25 cellular contexts compared by ENCODE assay signal in genomic region chr5:42590566-42590965, GRCh38.
DNase-seq lines count a peak whose midpoint lies in the region; ATAC-seq and TF ChIP-seq lines count a peak whose summit lies in the region.
"Had no signal": no experiment of that assay in that cellular context is flagged by ENCODE, and none has a peak within 500 bp of the region (broad histone marks: within the 10 kb centered on the region; RNA-seq: fewer than 3 reads in every experiment).

No MANE protein-coding gene starts in this region.

- no peaks in the 10 kb centered on the region for H3K79me2 ChIP-seq in trophoblast cell (ENCODE audit: control insufficient read depth, insufficient read depth, low read length, poor library complexity)

- in situ Hi-C loops in transverse colon (cut with MboI; ENCODE audit: low pct_ligation_motif_present in 1 of 4, low pct_unique_long_range_greater_than_20kb in 1 of 4, low sequenced_read_pairs in 3 of 4), result loop anchor here in 1 of 4 donors (25.0 kb wide), 1 partner anchor 703 kb away; no protein-coding TSS in a partner anchor

- H3K79me1 ChIP-seq in trophoblast cell (ENCODE audit: low read length), result peaks cover 2% of the 10 kb centered on the region

- no peak overlapping the region for H2AK5ac ChIP-seq in trophoblast cell (ENCODE audit: low read length)

- no peak overlapping the region for H4K12ac ChIP-seq in trophoblast cell (ENCODE audit: low read depth, low read length)

- no peak for TF ChIP-seq POLR2A in transverse colon (IDR thresholded peaks at IDR 0.05)

- H2BK5ac ChIP-seq in trophoblast cell (ENCODE audit: low read depth, low read length, poor library complexity), result no peak overlapping the region

- intact Hi-C loops in Right ventricle myocardium inferior (cut with DNase I), result loop anchor here (5.0 to 10.0 kb wide), 2 partner anchors 67 to 666 kb away; partner anchors contain the start of gene FBXO4
- intact Hi-C loops in cardiac septum (cut with DNase I), result loop anchor here (5.0 kb wide), 1 partner anchor 102 kb away; no protein-coding TSS in a partner anchor
- intact Hi-C loops in transverse colon (cut with DNase I; ENCODE audit: low total_unique reads), result no loop called here

- no peak overlapping the region for H3K18ac ChIP-seq in trophoblast cell (ENCODE audit: low read length)

- H3K9me3 ChIP-seq in right atrium auricular region (no peaks in the 10 kb centered on the region), trophoblast cell (ENCODE audit: insufficient read depth, low read depth, low read length) (no peaks in the 10 kb centered on the region), transverse colon (no peaks in the 10 kb centered on the region)
- H3K9me3 ChIP-seq: adrenal gland had no signal

- peak; percentile 4 for ATAC-seq in Right ventricle myocardium inferior
- no peak for ATAC-seq in GM18519 (IDR thresholded peaks at IDR 0.05; ENCODE audit: low FRiP score, unreplicated experiment)
- ATAC-seq: GM12878 had no signal

- no peak overlapping the region for H3K23ac ChIP-seq in trophoblast cell (ENCODE audit: low read length)

- H3K4me3 ChIP-seq in right atrium auricular region, result peak overlapping the region in 1 of 2 donors; percentile 2
- no peak overlapping the region for H3K4me3 ChIP-seq in trophoblast cell (ENCODE audit: low read depth, low read length)
- no peak overlapping the region for H3K4me3 ChIP-seq in transverse colon
- H3K4me3 ChIP-seq: adrenal gland, GM12878 had no signal

- H3K14ac ChIP-seq in trophoblast cell (ENCODE audit: low read length), result no peak overlapping the region

- H2AFZ ChIP-seq in trophoblast cell (ENCODE audit: insufficient read depth, low read length, poor library complexity), result no peak overlapping the region

- TF ChIP-seq EP300 in transverse colon (IDR thresholded peaks at IDR 0.05; ENCODE audit: low read depth), result no peak

- H4K91ac ChIP-seq in trophoblast cell (ENCODE audit: low read depth, low read length), result no peak overlapping the region

- H3K27me3 ChIP-seq in right atrium auricular region (no peaks in the 10 kb centered on the region), trophoblast cell (ENCODE audit: insufficient read depth, low read length) (no peaks in the 10 kb centered on the region), transverse colon (no peaks in the 10 kb centered on the region)
- H3K27me3 ChIP-seq: adrenal gland had no signal

- no peak overlapping the region for H4K8ac ChIP-seq in trophoblast cell (ENCODE audit: low read depth, low read length)

- H2BK120ac ChIP-seq in trophoblast cell (ENCODE audit: insufficient read depth, low read length, poor library complexity), result no peak overlapping the region

- no peak overlapping the region for H3K9ac ChIP-seq in trophoblast cell (ENCODE audit: low read length)

- H3K4me1 ChIP-seq in right atrium auricular region, result peaks cover 0 to 51% of the 10 kb centered on the region in 2 donors
- H3K4me1 ChIP-seq in trophoblast cell (ENCODE audit: control insufficient read depth in 1 of 2, insufficient read depth in 2 of 2, low read length in 2 of 2), result peaks cover 5 to 9% of the 10 kb centered on the region in 2 experiments
- H3K4me1 ChIP-seq in transverse colon, result peaks cover 5 to 33% (median 12%) of the 10 kb centered on the region in 4 donors

- TF ChIP-seq CTCF in right atrium auricular region (IDR thresholded peaks at IDR 0.05), result no peak
- no peak for TF ChIP-seq CTCF in transverse colon (IDR thresholded peaks at IDR 0.05)

- H2BK12ac ChIP-seq in trophoblast cell (ENCODE audit: low read length), result no peak overlapping the region

- H3K4ac ChIP-seq in trophoblast cell (ENCODE audit: low read depth, low read length), result no peak overlapping the region

- H3K27ac ChIP-seq in right atrium auricular region, result peak overlapping the region; percentile 26 to 67
- H3K27ac ChIP-seq in trophoblast cell (ENCODE audit: low read depth, low read length), result no peak overlapping the region
- H3K27ac ChIP-seq in transverse colon, result peak overlapping the region in 3 of 4 donors; percentile 19 to 30 (median 28)
- H3K27ac ChIP-seq: 22Rv1, WERI-Rb-1 had no signal

- peak overlapping the region; percentile 28 for H3K4me2 ChIP-seq in trophoblast cell (ENCODE audit: low read length)

- no peaks in the 10 kb centered on the region for H3K36me3 ChIP-seq in right atrium auricular region
- no peaks in the 10 kb centered on the region for H3K36me3 ChIP-seq in trophoblast cell (ENCODE audit: control insufficient read depth in 1 of 2, insufficient read depth in 2 of 2, low read length in 2 of 2)
- H3K36me3 ChIP-seq in transverse colon, result no peaks in the 10 kb centered on the region
- H3K36me3 ChIP-seq: adrenal gland, WERI-Rb-1 had no signal

- DNase-seq in Right ventricle myocardium inferior (ENCODE audit: missing footprints) (no peak), cardiac septum (ENCODE audit: low spot score) (no peak), right atrium auricular region (ENCODE audit: low spot score) (no peak), trophoblast cell (no peak), transverse colon (no peak), AG20443 (ENCODE audit: low spot score) (no peak)
- DNase-seq in stimulated activated CD4-positive, alpha-beta T cell treated with anti-CD3 and anti-CD28 coated beads, Interleukin-4, amount 100 ng/mL, for 1 hour, result no peak
- DNase-seq: activated CD4-positive, alpha-beta T cell treated with anti-CD3 and anti-CD28 coated beads, Interleukin-2, amount 10 ng/mL, durations not matched to agents 24 days and 14 days; activated naive CD4-positive, alpha-beta T cell treated with Interleukin-2 at 50 U/mL for 16 hours; activated T-cell treated with anti-CD3 and anti-CD28 coated beads, Interleukin-2, amount 50 U/mL, for 48 hours; CD4-positive, alpha-beta T cell; effector CD4-positive, alpha-beta T cell; mesendoderm; naive thymus-derived CD4-positive, alpha-beta T cell; NCI-H2029; NCI-H526; SHP77 treated with DMSO at 0.1 percent for 48 hours; stimulated activated naive CD4-positive, alpha-beta T cell; SW 1271; T-helper 9 cell; WERI-Rb-1 had no signal
